Comparison of ENCODE assay signal across 8 cellular contexts in the genomic region with DNA sequence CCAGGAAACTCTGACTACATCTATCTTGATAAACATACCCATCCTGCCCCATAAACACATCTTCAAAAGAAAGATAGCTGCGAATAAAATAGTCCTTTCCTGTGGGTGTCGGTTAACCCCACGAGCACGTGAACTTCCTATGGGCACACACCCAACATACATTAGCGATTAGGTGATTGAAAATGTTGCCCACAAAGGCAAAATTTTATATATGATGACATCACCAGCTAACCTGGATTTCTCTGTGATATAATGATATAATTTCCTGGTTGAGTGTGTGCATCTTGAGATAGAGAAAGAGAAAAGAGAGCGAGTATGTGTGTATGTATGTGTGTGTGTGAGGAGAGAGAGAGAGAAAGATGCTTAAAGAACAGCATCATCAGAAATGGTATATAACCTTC.
DNase-seq lines count a peak whose midpoint lies in the region; ATAC-seq and TF ChIP-seq lines count a peak whose summit lies in the region.

No MANE protein-coding gene starts in this region.

- no peaks in the 10 kb centered on the region for H3F3A ChIP-seq in neural progenitor cell (ENCODE audit: low read depth)

- H3K4me1 Mint-ChIP-seq in neural progenitor cell, result peaks cover 36% of the 10 kb centered on the region

- no peak for TF ChIP-seq CTCF in neural progenitor cell (IDR thresholded peaks at IDR 0.05)

- H3K9me3 ChIP-seq in endocrine pancreas (ENCODE audit: control insufficient read depth, low read length) (no peaks in the 10 kb centered on the region), skeletal muscle tissue (ENCODE audit: control insufficient read depth in 3 of 3, low read length in 3 of 3) (no peaks in the 10 kb centered on the region), neural progenitor cell (ENCODE audit: low read depth) (no peaks in the 10 kb centered on the region)

- no peaks in the 10 kb centered on the region for H3K79me2 ChIP-seq in neural progenitor cell (ENCODE audit: low read depth)

- no peak overlapping the region for H3K9ac ChIP-seq in endocrine pancreas (ENCODE audit: control insufficient read depth, insufficient read depth, low read length)
- H3K9ac ChIP-seq in skeletal muscle tissue (ENCODE audit: low read depth in 1 of 3, low read length in 3 of 3), result no peak overlapping the region
- H3K9ac ChIP-seq in neural progenitor cell, result no peak overlapping the region

- no peaks in the 10 kb centered on the region for H3K9me3 Mint-ChIP-seq in neural progenitor cell

- H3K4me1 ChIP-seq in endocrine pancreas (ENCODE audit: control insufficient read depth, insufficient read depth, low read length) (peaks cover 4% of the 10 kb centered on the region), skeletal muscle tissue (ENCODE audit: control insufficient read depth in 3 of 3, insufficient read depth in 3 of 3, low read length in 3 of 3) (peaks cover 2 to 12% (median 9%) of the 10 kb centered on the region in 3 donors), neural progenitor cell (peaks cover 9% of the 10 kb centered on the region)

- H3K36me3 Mint-ChIP-seq in neural progenitor cell, result no peaks in the 10 kb centered on the region

- H3K4me3 ChIP-seq in endocrine pancreas (ENCODE audit: control insufficient read depth, insufficient read depth, low read length) (peak overlapping the region; percentile 81), skeletal muscle tissue (ENCODE audit: low read length in 3 of 3) (peak overlapping the region; percentile 54 to 91 (median 68)), neural progenitor cell (no peak overlapping the region)

- H3K4me3 Mint-ChIP-seq in neural progenitor cell, result no peak overlapping the region

- H3K27me3 Mint-ChIP-seq in neural progenitor cell (ENCODE audit: insufficient read depth, low read depth), result no peaks in the 10 kb centered on the region

- no peaks in the 10 kb centered on the region for H3K36me3 ChIP-seq in endocrine pancreas (ENCODE audit: control insufficient read depth, insufficient read depth, low read length)
- H3K36me3 ChIP-seq in skeletal muscle tissue (ENCODE audit: control insufficient read depth in 3 of 3, insufficient read depth in 3 of 3, low read length in 3 of 3), result no peaks in the 10 kb centered on the region
- H3K36me3 ChIP-seq in neural progenitor cell, result no peaks in the 10 kb centered on the region

- no peak overlapping the region for H3K27ac Mint-ChIP-seq in neural progenitor cell

- H3K27me3 ChIP-seq in endocrine pancreas (ENCODE audit: control insufficient read depth, insufficient read depth, low read length) (no peaks in the 10 kb centered on the region), skeletal muscle tissue (ENCODE audit: control insufficient read depth in 3 of 3, insufficient read depth in 3 of 3, low read length in 3 of 3) (no peaks in the 10 kb centered on the region), neural progenitor cell (no peaks in the 10 kb centered on the region)

- DNase-seq in AML-193 (lab: John Stamatoyannopoulos, UW) (peak; percentile 45 to 67), M059J (ENCODE audit: low read depth) (peak; percentile 56), germinal center (ENCODE audit: low spot score) (no peak), neural progenitor cell (ENCODE audit: low spot score) (no peak)

- peak; percentile 21 for TF ChIP-seq POLR2A in GM19099 (IDR thresholded peaks at IDR 0.05; ENCODE audit: extremely low read depth, insufficient read length, low read depth)

- peak; percentile 11 to 17 for ATAC-seq in activated CD4-positive, CD25-positive, alpha-beta regulatory T cell treated with anti-CD3 and anti-CD28 coated beads, Interleukin-2, amount 50 U/mL, for 24 hours

- no peak overlapping the region for H2AFZ ChIP-seq in neural progenitor cell (replicated peaks)

- no peaks in the 10 kb centered on the region for H4K20me1 ChIP-seq in neural progenitor cell (ENCODE audit: low read depth)

- H3K27ac ChIP-seq in skeletal muscle tissue (ENCODE audit: low read depth, low read length) (no peak overlapping the region), neural progenitor cell (no peak overlapping the region)

- no peak overlapping the region for H3K4me2 ChIP-seq in neural progenitor cell

Comparison
In these comparisons a context has a peak if more than half of its experiments do, and no peak if none do; other contexts are left out.
1. DNase-seq: peak in AML-193 (2 of 2) and M059J (single experiment); none in germinal center (single experiment) and neural progenitor cell (single experiment).